1 cellular context compared by ENCODE assay signal in the genomic region with DNA sequence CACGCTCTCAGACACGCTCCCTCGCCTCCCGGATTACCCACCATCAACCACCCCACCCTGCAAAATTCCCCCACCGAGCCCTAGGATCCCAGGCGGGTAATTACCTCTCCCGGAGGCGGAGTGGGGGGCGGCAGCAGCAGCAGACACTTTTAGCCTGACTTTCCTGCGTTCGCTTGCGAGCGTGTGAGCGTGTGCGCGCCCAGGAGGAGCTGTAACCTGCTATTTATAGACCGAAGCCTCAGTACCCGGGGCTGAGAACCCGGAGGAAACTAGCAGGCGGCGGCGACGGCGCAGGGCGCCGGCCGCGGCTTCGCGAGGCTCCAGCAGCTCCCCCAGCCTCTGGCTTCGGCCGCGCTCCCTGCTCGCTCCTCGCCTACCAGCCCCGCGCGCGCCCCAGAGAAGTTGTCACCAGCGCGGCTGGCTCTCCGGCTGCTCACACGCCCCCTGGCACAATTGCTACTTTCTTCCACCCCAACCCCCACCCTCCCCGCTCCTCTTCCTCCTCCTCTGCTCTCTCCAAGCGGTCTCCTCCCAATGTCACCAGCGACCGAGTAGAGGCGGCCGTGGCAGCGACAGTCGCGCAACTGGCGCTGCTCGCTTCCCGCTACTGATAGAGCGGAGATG.
TF ChIP-seq lines count a peak whose summit lies in the region.

A gene (minus strand): TSS at position 197 of the 624 bp plus-strand sequence.

TF ChIP-seq in HEK293, 187 proteins besides CTCF, POLR2A, EP300 and RAD21 (continued from another document and continues in another):
- TF ChIP-seq, protein P1, sequence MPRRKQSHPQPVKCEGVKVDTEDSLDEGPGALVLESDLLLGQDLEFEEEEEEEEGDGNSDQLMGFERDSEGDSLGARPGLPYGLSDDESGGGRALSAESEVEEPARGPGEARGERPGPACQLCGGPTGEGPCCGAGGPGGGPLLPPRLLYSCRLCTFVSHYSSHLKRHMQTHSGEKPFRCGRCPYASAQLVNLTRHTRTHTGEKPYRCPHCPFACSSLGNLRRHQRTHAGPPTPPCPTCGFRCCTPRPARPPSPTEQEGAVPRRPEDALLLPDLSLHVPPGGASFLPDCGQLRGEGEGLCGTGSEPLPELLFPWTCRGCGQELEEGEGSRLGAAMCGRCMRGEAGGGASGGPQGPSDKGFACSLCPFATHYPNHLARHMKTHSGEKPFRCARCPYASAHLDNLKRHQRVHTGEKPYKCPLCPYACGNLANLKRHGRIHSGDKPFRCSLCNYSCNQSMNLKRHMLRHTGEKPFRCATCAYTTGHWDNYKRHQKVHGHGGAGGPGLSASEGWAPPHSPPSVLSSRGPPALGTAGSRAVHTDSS (tag by site-specific recombination; IDR thresholded peaks at IDR 0.05), result peak; percentile 69
- TF ChIP-seq HOXA7 (CRISPR knock-in tag; IDR thresholded peaks at IDR 0.05; ENCODE audit: borderline replicate concordance) (no peak), ZNF548 (tag by site-specific recombination; IDR thresholded peaks at IDR 0.05) (no peak), ZNF169 (tag by site-specific recombination; IDR thresholded peaks at IDR 0.05) (no peak), ZNF785 (tag by site-specific recombination; IDR thresholded peaks at IDR 0.05) (no peak), GLIS1 (tag by site-specific recombination; IDR thresholded peaks at IDR 0.05) (peak; percentile 82), ZNF394 (tag by site-specific recombination; IDR thresholded peaks at IDR 0.05; ENCODE audit: borderline replicate concordance) (no peak), ZNF433 (tag by site-specific recombination; IDR thresholded peaks at IDR 0.05; ENCODE audit: low read depth) (no peak), SP3 (tag by site-specific recombination; IDR thresholded peaks at IDR 0.05) (no peak), ZNF776 (tag by site-specific recombination; IDR thresholded peaks at IDR 0.05; ENCODE audit: borderline replicate concordance) (no peak), ZNF76 (tag by site-specific recombination; IDR thresholded peaks at IDR 0.05; ENCODE audit: borderline replicate concordance, low read depth) (no peak), KLF9 (tag by site-specific recombination; IDR thresholded peaks at IDR 0.05; ENCODE audit: low read depth) (no peak), FEZF1 (tag by site-specific recombination; IDR thresholded peaks at IDR 0.05) (no peak), ZNF2 (tag by site-specific recombination; IDR thresholded peaks at IDR 0.05) (no peak), ZBTB20 (tag by site-specific recombination; IDR thresholded peaks at IDR 0.05) (no peak), GLI2 (tag by site-specific recombination; IDR thresholded peaks at IDR 0.05; ENCODE audit: borderline replicate concordance, low read depth) (no peak), ZNF544 (tag by site-specific recombination; IDR thresholded peaks at IDR 0.05) (no peak), ZBTB21 (tag by site-specific recombination; IDR thresholded peaks at IDR 0.05) (no peak), ZNF426 (tag by site-specific recombination; IDR thresholded peaks at IDR 0.05) (no peak), ZNF660 (tag by site-specific recombination; IDR thresholded peaks at IDR 0.05) (0 out of 2 replicates have a peak, but pooled peaks have one; percentile 40), GLI4 (tag by site-specific recombination; IDR thresholded peaks at IDR 0.05) (no peak), WT1 (tag by site-specific recombination; IDR thresholded peaks at IDR 0.05) (no peak), ZNF335 (tag by site-specific recombination; conservative IDR thresholded peaks at IDR 0.05) (no peak), SCRT1 (tag by site-specific recombination; IDR thresholded peaks at IDR 0.05; ENCODE audit: borderline replicate concordance) (no peak), ZNF341 (tag by site-specific recombination; IDR thresholded peaks at IDR 0.05; ENCODE audit: low read depth) (no peak), ZBTB48 (tag by site-specific recombination; IDR thresholded peaks at IDR 0.05) (no peak), ZNF350 (tag by site-specific recombination; IDR thresholded peaks at IDR 0.05) (no peak), ZNF510 (tag by site-specific recombination; IDR thresholded peaks at IDR 0.05; ENCODE audit: insufficient replicate concordance) (no peak), ZFP37 (tag by site-specific recombination; IDR thresholded peaks at IDR 0.05) (no peak), ZNF530 (tag by site-specific recombination; IDR thresholded peaks at IDR 0.05; ENCODE audit: low read depth) (no peak)
- TF ChIP-seq, protein P2, sequence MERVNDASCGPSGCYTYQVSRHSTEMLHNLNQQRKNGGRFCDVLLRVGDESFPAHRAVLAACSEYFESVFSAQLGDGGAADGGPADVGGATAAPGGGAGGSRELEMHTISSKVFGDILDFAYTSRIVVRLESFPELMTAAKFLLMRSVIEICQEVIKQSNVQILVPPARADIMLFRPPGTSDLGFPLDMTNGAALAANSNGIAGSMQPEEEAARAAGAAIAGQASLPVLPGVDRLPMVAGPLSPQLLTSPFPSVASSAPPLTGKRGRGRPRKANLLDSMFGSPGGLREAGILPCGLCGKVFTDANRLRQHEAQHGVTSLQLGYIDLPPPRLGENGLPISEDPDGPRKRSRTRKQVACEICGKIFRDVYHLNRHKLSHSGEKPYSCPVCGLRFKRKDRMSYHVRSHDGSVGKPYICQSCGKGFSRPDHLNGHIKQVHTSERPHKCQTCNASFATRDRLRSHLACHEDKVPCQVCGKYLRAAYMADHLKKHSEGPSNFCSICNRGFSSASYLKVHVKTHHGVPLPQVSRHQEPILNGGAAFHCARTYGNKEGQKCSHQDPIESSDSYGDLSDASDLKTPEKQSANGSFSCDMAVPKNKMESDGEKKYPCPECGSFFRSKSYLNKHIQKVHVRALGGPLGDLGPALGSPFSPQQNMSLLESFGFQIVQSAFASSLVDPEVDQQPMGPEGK (tag by site-specific recombination; IDR thresholded peaks at IDR 0.05), result peak; percentile 9; the same call in 1 of the 2 replicates
- TF ChIP-seq, protein P3, sequence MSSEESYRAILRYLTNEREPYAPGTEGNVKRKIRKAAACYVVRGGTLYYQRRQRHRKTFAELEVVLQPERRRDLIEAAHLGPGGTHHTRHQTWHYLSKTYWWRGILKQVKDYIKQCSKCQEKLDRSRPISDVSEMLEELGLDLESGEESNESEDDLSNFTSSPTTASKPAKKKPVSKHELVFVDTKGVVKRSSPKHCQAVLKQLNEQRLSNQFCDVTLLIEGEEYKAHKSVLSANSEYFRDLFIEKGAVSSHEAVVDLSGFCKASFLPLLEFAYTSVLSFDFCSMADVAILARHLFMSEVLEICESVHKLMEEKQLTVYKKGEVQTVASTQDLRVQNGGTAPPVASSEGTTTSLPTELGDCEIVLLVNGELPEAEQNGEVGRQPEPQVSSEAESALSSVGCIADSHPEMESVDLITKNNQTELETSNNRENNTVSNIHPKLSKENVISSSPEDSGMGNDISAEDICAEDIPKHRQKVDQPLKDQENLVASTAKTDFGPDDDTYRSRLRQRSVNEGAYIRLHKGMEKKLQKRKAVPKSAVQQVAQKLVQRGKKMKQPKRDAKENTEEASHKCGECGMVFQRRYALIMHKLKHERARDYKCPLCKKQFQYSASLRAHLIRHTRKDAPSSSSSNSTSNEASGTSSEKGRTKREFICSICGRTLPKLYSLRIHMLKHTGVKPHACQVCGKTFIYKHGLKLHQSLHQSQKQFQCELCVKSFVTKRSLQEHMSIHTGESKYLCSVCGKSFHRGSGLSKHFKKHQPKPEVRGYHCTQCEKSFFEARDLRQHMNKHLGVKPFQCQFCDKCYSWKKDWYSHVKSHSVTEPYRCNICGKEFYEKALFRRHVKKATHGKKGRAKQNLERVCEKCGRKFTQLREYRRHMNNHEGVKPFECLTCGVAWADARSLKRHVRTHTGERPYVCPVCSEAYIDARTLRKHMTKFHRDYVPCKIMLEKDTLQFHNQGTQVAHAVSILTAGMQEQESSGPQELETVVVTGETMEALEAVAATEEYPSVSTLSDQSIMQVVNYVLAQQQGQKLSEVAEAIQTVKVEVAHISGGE (tag by site-specific recombination; conservative IDR thresholded peaks at IDR 0.05; ENCODE audit: low read depth), result no peak
- TF ChIP-seq, protein P4, sequence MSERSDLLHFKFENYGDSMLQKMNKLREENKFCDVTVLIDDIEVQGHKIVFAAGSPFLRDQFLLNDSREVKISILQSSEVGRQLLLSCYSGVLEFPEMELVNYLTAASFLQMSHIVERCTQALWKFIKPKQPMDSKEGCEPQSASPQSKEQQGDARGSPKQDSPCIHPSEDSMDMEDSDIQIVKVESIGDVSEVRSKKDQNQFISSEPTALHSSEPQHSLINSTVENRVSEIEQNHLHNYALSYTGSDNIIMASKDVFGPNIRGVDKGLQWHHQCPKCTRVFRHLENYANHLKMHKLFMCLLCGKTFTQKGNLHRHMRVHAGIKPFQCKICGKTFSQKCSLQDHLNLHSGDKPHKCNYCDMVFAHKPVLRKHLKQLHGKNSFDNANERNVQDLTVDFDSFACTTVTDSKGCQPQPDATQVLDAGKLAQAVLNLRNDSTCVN (tag by site-specific recombination; optimal IDR thresholded peaks at IDR 0.05), result peak; percentile 77
- TF ChIP-seq, protein P5, sequence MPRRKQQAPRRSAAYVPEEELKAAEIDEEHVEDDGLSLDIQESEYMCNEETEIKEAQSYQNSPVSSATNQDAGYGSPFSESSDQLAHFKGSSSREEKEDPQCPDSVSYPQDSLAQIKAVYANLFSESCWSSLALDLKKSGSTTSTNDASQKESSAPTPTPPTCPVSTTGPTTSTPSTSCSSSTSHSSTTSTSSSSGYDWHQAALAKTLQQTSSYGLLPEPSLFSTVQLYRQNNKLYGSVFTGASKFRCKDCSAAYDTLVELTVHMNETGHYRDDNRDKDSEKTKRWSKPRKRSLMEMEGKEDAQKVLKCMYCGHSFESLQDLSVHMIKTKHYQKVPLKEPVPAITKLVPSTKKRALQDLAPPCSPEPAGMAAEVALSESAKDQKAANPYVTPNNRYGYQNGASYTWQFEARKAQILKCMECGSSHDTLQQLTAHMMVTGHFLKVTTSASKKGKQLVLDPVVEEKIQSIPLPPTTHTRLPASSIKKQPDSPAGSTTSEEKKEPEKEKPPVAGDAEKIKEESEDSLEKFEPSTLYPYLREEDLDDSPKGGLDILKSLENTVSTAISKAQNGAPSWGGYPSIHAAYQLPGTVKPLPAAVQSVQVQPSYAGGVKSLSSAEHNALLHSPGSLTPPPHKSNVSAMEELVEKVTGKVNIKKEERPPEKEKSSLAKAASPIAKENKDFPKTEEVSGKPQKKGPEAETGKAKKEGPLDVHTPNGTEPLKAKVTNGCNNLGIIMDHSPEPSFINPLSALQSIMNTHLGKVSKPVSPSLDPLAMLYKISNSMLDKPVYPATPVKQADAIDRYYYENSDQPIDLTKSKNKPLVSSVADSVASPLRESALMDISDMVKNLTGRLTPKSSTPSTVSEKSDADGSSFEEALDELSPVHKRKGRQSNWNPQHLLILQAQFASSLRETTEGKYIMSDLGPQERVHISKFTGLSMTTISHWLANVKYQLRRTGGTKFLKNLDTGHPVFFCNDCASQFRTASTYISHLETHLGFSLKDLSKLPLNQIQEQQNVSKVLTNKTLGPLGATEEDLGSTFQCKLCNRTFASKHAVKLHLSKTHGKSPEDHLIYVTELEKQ (tag by site-specific recombination; IDR thresholded peaks at IDR 0.05; ENCODE audit: borderline replicate concordance), result no peak
- TF ChIP-seq, protein P6, sequence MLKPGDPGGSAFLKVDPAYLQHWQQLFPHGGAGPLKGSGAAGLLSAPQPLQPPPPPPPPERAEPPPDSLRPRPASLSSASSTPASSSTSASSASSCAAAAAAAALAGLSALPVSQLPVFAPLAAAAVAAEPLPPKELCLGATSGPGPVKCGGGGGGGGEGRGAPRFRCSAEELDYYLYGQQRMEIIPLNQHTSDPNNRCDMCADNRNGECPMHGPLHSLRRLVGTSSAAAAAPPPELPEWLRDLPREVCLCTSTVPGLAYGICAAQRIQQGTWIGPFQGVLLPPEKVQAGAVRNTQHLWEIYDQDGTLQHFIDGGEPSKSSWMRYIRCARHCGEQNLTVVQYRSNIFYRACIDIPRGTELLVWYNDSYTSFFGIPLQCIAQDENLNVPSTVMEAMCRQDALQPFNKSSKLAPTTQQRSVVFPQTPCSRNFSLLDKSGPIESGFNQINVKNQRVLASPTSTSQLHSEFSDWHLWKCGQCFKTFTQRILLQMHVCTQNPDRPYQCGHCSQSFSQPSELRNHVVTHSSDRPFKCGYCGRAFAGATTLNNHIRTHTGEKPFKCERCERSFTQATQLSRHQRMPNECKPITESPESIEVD (tag by site-specific recombination; IDR thresholded peaks at IDR 0.05), result no peak
- TF ChIP-seq, protein P7, sequence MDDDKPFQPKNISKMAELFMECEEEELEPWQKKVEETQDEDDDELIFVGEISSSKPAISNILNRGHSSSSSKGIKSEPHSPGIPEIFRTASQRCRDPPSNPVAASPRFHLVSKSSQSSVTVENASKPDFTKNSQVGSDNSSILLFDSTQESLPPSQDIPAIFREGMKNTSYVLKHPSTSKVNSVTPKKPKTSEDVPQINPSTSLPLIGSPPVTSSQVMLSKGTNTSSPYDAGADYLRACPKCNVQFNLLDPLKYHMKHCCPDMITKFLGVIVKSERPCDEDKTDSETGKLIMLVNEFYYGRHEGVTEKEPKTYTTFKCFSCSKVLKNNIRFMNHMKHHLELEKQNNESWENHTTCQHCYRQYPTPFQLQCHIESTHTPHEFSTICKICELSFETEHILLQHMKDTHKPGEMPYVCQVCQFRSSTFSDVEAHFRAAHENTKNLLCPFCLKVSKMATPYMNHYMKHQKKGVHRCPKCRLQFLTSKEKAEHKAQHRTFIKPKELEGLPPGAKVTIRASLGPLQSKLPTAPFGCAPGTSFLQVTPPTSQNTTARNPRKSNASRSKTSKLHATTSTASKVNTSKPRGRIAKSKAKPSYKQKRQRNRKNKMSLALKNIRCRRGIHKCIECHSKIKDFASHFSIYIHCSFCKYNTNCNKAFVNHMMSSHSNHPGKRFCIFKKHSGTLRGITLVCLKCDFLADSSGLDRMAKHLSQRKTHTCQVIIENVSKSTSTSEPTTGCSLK (tag by site-specific recombination; IDR thresholded peaks at IDR 0.05), result no peak
- TF ChIP-seq, protein P8, sequence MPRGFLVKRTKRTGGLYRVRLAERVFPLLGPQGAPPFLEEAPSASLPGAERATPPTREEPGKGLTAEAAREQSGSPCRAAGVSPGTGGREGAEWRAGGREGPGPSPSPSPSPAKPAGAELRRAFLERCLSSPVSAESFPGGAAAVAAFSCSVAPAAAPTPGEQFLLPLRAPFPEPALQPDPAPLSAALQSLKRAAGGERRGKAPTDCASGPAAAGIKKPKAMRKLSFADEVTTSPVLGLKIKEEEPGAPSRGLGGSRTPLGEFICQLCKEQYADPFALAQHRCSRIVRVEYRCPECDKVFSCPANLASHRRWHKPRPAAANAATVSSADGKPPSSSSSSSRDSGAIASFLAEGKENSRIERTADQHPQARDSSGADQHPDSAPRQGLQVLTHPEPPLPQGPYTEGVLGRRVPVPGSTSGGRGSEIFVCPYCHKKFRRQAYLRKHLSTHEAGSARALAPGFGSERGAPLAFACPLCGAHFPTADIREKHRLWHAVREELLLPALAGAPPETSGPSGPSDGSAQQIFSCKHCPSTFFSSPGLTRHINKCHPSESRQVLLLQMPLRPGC (tag by site-specific recombination; IDR thresholded peaks at IDR 0.05), result no peak
- TF ChIP-seq, protein P9, sequence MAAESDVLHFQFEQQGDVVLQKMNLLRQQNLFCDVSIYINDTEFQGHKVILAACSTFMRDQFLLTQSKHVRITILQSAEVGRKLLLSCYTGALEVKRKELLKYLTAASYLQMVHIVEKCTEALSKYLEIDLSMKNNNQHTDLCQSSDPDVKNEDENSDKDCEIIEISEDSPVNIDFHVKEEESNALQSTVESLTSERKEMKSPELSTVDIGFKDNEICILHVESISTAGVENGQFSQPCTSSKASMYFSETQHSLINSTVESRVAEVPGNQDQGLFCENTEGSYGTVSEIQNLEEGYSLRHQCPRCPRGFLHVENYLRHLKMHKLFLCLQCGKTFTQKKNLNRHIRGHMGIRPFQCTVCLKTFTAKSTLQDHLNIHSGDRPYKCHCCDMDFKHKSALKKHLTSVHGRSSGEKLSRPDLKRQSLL (tag by site-specific recombination; IDR thresholded peaks at IDR 0.05), result no peak
